Comparison of ENCODE assay signal across 8 cellular contexts in genomic region chr21:17903029-17903806, GRCh38.
A peak's percentile ranks its signal among the peaks of the same experiment; 100 is the strongest.
DNase-seq lines count a peak whose midpoint lies in the region; ATAC-seq, FAIRE-seq and TF ChIP-seq lines count a peak whose summit lies in the region.

No MANE protein-coding gene starts in this region.

- TF ChIP-seq CTCF in HCT116 (IDR thresholded peaks at IDR 0.05 in 2 of 3, conservative IDR thresholded peaks at IDR 0.05 in 1 of 3; ENCODE audit: borderline replicate concordance in 1 of 3, insufficient read depth in 1 of 3, low read depth in 2 of 3, low read length in 2 of 3) = peak in 1 of 3 experiments; percentile 18; a peak in 2 of 6 replicates
- TF ChIP-seq CTCF in OCI-LY3 (IDR thresholded peaks at IDR 0.05; ENCODE audit: low read depth, low read length) = peak; percentile 37
- peak; percentile 3 for TF ChIP-seq CTCF in epithelial cell of esophagus (IDR thresholded peaks at IDR 0.05; ENCODE audit: insufficient read depth, low read depth, low read length, missing control alignments)
- no peak for TF ChIP-seq CTCF in pancreas (IDR thresholded peaks at IDR 0.05)

- H3K27me3 ChIP-seq in HCT116 (ENCODE audit: insufficient read depth, low read length) (peaks cover 2% of the 10 kb centered on the region; the same call in 1 of the 2 replicates), OCI-LY3 (ENCODE audit: low read depth, low read length) (no peaks in the 10 kb centered on the region), pancreas (no peaks in the 10 kb centered on the region)

- H3K4me3 ChIP-seq in HCT116 (replicated peaks in 1 of 2; ENCODE audit: low read depth in 1 of 2, low read length in 2 of 2) (no peak overlapping the region), OCI-LY3 (ENCODE audit: low read length) (no peak overlapping the region), epithelial cell of esophagus (ENCODE audit: low read length) (no peak overlapping the region), pancreas (no peak overlapping the region)

- H3K4me1 ChIP-seq in HCT116 (ENCODE audit: control insufficient read depth in 1 of 2, insufficient read depth in 2 of 2, low read length in 2 of 2) (peaks cover 0 to 6% of the 10 kb centered on the region in 2 experiments; a peak in 2 of 4 replicates), OCI-LY3 (ENCODE audit: low read length) (peaks cover 10% of the 10 kb centered on the region; the same call in 1 of the 2 replicates), pancreas (no peaks in the 10 kb centered on the region)

- H3K36me3 ChIP-seq in HCT116 (ENCODE audit: control insufficient read depth in 1 of 2, insufficient read depth in 2 of 2, low read length in 2 of 2) = no peaks in the 10 kb centered on the region
- no peaks in the 10 kb centered on the region for H3K36me3 ChIP-seq in OCI-LY3 (replicated peaks; ENCODE audit: low read depth, low read length)
- H3K36me3 ChIP-seq in pancreas = no peaks in the 10 kb centered on the region

- CTCF ChIA-PET in HCT116 (lab: Charles Lee) = interaction anchor here (0.9 to 1.9 kb wide), 3 partner anchors 23 to 224 kb away, joined by 3 to 5 read pairs (median 4); no protein-coding TSS in a partner anchor

- H3K27ac ChIP-seq in HCT116 (ENCODE audit: low read depth, low read length) (no peak overlapping the region), OCI-LY3 (ENCODE audit: low read length) (no peak overlapping the region), pancreas (no peak overlapping the region)

- H3K9me3 ChIP-seq in HCT116 (ENCODE audit: control insufficient read depth in 1 of 2, insufficient read depth in 1 of 2, low read depth in 1 of 2, low read length in 2 of 2) (no peaks in the 10 kb centered on the region), OCI-LY3 (ENCODE audit: insufficient read depth, low read length) (no peaks in the 10 kb centered on the region), pancreas (no peaks in the 10 kb centered on the region)

- RAD21 ChIA-PET in HCT116 (lab: Charles Lee; ENCODE audit: low non-redundant PET in 1 of 2, low total read pairs in 2 of 2, uncharacterized antibody in 2 of 2, unreplicated experiment in 2 of 2) = no interaction called here

- POLR2A ChIA-PET in HCT116 (lab: Charles Lee) = no interaction called here

- peak overlapping the region; percentile 51 for H2AFZ ChIP-seq in HCT116 (ENCODE audit: low read depth, low read length, poor library complexity, severe bottlenecking)
- H2AFZ ChIP-seq in OCI-LY3 (ENCODE audit: low read depth, low read length) = no peak overlapping the region

- peak; percentile 60 for FAIRE-seq in pancreas (lab: Jason Lieb, UNC)

- intact Hi-C loops in HCT116 (cut with micrococcal nuclease) = loop anchor here (2.0 kb wide), 1 partner anchor 224 kb away; no protein-coding TSS in a partner anchor
- intact Hi-C loops in pancreas (cut with DNase I) = no loop called here

- no peak overlapping the region for H3K9ac ChIP-seq in HCT116 (ENCODE audit: low read length)
- H3K9ac ChIP-seq in OCI-LY3 (ENCODE audit: low read length) = no peak overlapping the region

- peak; percentile 16 for DNase-seq in Ammon's horn (ENCODE audit: low spot score)
- DNase-seq in HCT116 (ENCODE audit: low read depth, low spot score) = no peak
- DNase-seq in epithelial cell of esophagus (ENCODE audit: low read depth) = peak; percentile 57
- DNase-seq in pancreas = no peak
- DNase-seq in stimulated activated CD4-positive, alpha-beta T cell treated with anti-CD3 and anti-CD28 coated beads, Interleukin-4, amount 100 ng/mL, for 24 hours = no peak
- no peak for DNase-seq in stimulated activated CD4-positive, alpha-beta T cell treated with anti-CD3 and anti-CD28 coated beads, Interleukin-2, amount 100 ng/mL, for 24 hours

- H3K79me2 ChIP-seq in HCT116 (ENCODE audit: insufficient read depth, low read length) (no peaks in the 10 kb centered on the region), OCI-LY3 (ENCODE audit: low read length) (no peaks in the 10 kb centered on the region)

- no peaks in the 10 kb centered on the region for H3K9me2 ChIP-seq in HCT116 (ENCODE audit: insufficient read depth)

- peak; percentile 52; the same call in 1 of the 2 replicates for ATAC-seq in HCT116
- ATAC-seq in pancreas = peak in 3 of 4 donors; percentile 45 to 63 (median 59)
- ATAC-seq in GM18870 (IDR thresholded peaks at IDR 0.05; ENCODE audit: unreplicated experiment) = no peak

- no peaks in the 10 kb centered on the region for H4K20me1 ChIP-seq in HCT116 (ENCODE audit: insufficient read depth)
- no peaks in the 10 kb centered on the region for H4K20me1 ChIP-seq in OCI-LY3 (ENCODE audit: insufficient read depth, low read length)

- BruUV-seq in HCT116 (replicated peaks; lab: Mats Ljungman, UMichigan) = no TSS peak

- WGBS in pancreas, 2 donors = 44 to 50% methylated on average over 4 of the region's 4 CpGs

- TF ChIP-seq RAD21 in HCT116 (IDR thresholded peaks at IDR 0.05; ENCODE audit: low read depth) = peak; percentile 30; the same call in 1 of the 2 replicates

- no peak for TF ChIP-seq POLR2A in HCT116 (IDR thresholded peaks at IDR 0.05; ENCODE audit: borderline replicate concordance, extremely low read depth, insufficient read depth, insufficient read length)

- H3K4me2 ChIP-seq in HCT116 (ENCODE audit: low read length) (no peak overlapping the region), OCI-LY3 (ENCODE audit: low read length) (no peak overlapping the region)

TF ChIP-seq in HCT116, 20 proteins besides CTCF, POLR2A, EP300 and RAD21 (continues in another document):
- TF ChIP-seq EZH2phosphoT487 (IDR thresholded peaks at IDR 0.05; ENCODE audit: borderline replicate concordance) (no peak), YY1 (IDR thresholded peaks at IDR 0.05; ENCODE audit: extremely low read depth, insufficient replicate concordance, low read depth, low read length) (no peak), FOSL1 (IDR thresholded peaks at IDR 0.05; ENCODE audit: low read depth) (no peak), MAX (IDR thresholded peaks at IDR 0.05) (no peak), SIN3A (IDR thresholded peaks at IDR 0.05; ENCODE audit: low read depth) (no peak), ZFX (IDR thresholded peaks at IDR 0.05) (no peak), JUND (IDR thresholded peaks at IDR 0.05) (no peak), ZNF274 (IDR thresholded peaks at IDR 0.05; ENCODE audit: low read depth, low read length) (no peak), SRF (IDR thresholded peaks at IDR 0.05; ENCODE audit: low read depth) (no peak), CEBPB (IDR thresholded peaks at IDR 0.05; ENCODE audit: low read depth) (no peak), EZH2 (IDR thresholded peaks at IDR 0.05) (no peak), EGR1 (IDR thresholded peaks at IDR 0.05; ENCODE audit: low read depth) (no peak), TCF7L2 (IDR thresholded peaks at IDR 0.05; ENCODE audit: borderline replicate concordance, extremely low read depth, insufficient read depth, insufficient read length) (no peak), CBX3 (IDR thresholded peaks at IDR 0.05; ENCODE audit: low read depth) (no peak), ELF1 (IDR thresholded peaks at IDR 0.05; ENCODE audit: borderline replicate concordance, low read depth) (no peak)
- TF ChIP-seq, protein P1, sequence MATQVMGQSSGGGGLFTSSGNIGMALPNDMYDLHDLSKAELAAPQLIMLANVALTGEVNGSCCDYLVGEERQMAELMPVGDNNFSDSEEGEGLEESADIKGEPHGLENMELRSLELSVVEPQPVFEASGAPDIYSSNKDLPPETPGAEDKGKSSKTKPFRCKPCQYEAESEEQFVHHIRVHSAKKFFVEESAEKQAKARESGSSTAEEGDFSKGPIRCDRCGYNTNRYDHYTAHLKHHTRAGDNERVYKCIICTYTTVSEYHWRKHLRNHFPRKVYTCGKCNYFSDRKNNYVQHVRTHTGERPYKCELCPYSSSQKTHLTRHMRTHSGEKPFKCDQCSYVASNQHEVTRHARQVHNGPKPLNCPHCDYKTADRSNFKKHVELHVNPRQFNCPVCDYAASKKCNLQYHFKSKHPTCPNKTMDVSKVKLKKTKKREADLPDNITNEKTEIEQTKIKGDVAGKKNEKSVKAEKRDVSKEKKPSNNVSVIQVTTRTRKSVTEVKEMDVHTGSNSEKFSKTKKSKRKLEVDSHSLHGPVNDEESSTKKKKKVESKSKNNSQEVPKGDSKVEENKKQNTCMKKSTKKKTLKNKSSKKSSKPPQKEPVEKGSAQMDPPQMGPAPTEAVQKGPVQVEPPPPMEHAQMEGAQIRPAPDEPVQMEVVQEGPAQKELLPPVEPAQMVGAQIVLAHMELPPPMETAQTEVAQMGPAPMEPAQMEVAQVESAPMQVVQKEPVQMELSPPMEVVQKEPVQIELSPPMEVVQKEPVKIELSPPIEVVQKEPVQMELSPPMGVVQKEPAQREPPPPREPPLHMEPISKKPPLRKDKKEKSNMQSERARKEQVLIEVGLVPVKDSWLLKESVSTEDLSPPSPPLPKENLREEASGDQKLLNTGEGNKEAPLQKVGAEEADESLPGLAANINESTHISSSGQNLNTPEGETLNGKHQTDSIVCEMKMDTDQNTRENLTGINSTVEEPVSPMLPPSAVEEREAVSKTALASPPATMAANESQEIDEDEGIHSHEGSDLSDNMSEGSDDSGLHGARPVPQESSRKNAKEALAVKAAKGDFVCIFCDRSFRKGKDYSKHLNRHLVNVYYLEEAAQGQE (IDR thresholded peaks at IDR 0.05; ENCODE audit: low read depth) = no peak
- TF ChIP-seq, protein P2, sequence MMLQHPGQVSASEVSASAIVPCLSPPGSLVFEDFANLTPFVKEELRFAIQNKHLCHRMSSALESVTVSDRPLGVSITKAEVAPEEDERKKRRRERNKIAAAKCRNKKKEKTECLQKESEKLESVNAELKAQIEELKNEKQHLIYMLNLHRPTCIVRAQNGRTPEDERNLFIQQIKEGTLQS (IDR thresholded peaks at IDR 0.05) = no peak
- TF ChIP-seq, protein P3, sequence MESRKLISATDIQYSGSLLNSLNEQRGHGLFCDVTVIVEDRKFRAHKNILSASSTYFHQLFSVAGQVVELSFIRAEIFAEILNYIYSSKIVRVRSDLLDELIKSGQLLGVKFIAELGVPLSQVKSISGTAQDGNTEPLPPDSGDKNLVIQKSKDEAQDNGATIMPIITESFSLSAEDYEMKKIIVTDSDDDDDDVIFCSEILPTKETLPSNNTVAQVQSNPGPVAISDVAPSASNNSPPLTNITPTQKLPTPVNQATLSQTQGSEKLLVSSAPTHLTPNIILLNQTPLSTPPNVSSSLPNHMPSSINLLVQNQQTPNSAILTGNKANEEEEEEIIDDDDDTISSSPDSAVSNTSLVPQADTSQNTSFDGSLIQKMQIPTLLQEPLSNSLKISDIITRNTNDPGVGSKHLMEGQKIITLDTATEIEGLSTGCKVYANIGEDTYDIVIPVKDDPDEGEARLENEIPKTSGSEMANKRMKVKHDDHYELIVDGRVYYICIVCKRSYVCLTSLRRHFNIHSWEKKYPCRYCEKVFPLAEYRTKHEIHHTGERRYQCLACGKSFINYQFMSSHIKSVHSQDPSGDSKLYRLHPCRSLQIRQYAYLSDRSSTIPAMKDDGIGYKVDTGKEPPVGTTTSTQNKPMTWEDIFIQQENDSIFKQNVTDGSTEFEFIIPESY (IDR thresholded peaks at IDR 0.05; ENCODE audit: extremely low read depth, insufficient replicate concordance, low read length) = no peak

Comparison
In these comparisons a context has a peak if more than half of its experiments do, and no peak if none do; other contexts are left out.
1. DNase-seq: peak in Ammon's horn (single experiment) and epithelial cell of esophagus (single experiment); none in HCT116 (single experiment), pancreas (0 of 6), stimulated activated CD4-positive, alpha-beta T cell treated with anti-CD3 and anti-CD28 coated beads, Interleukin-4, amount 100 ng/mL, for 24 hours (single experiment) and stimulated activated CD4-positive, alpha-beta T cell treated with anti-CD3 and anti-CD28 coated beads, Interleukin-2, amount 100 ng/mL, for 24 hours (0 of 2).
2. CTCF ChIP-seq: peak in OCI-LY3 (single experiment) and epithelial cell of esophagus (single experiment); none in pancreas (0 of 4).